In genomic region chr19:47363758-47364529, GRCh38 we compare ENCODE assay signal across 11 cellular contexts. TPM values are rescaled to one million over a fixed set of nuclear protein-coding genes. Genes with fewer than 3 reads are reported as not detected.
A peak's percentile ranks its signal among the peaks of the same experiment; 100 is the strongest.
DNase-seq lines count a peak whose midpoint lies in the region; ATAC-seq, FAIRE-seq and TF ChIP-seq lines count a peak whose summit lies in the region.
"Had no signal": no experiment of that assay in that cellular context is flagged by ENCODE, and none has a peak within 500 bp of the region (broad histone marks: within the 10 kb centered on the region; RNA-seq: fewer than 3 reads in every experiment).

No MANE protein-coding gene starts in this region.

- peak; percentile 21 for DNase-seq in HK-2 (ENCODE audit: unreplicated experiment)
- no peak for DNase-seq in astrocyte (ENCODE audit: low read depth)
- DNase-seq in mucosa of descending colon = peak in 1 of 3 donors; percentile 18
- DNase-seq in dedifferentiated amniotic fluid mesenchymal stem cell (ENCODE audit: extremely low spot score) = no peak
- DNase-seq in left ventricle myocardium superior = no peak
- DNase-seq in NCI-H2081 treated with DMSO at 0.1 percent for 48 hours (lab: John Stamatoyannopoulos, UW) = no peak
- DNase-seq: activated B cell treated with CpG ODN at 0.5 μM for 24 hours; activated naive CD4-positive, alpha-beta T cell treated with anti-CD3 and anti-CD28 coated beads, Interleukin-2, amount 10 ng/mL, durations not matched to agents 7 days and 5 days; KG1; stimulated activated naive CD4-positive, alpha-beta T cell treated with Interleukin-2 at 50 U/mL for 16 hours had no signal

- peak overlapping the region; percentile 49 for H3K4me2 ChIP-seq in astrocyte (ENCODE audit: low read length)

- no peak overlapping the region for H3K27ac ChIP-seq in astrocyte (ENCODE audit: low read depth, low read length)

- TF ChIP-seq CTCF in astrocyte (IDR thresholded peaks at IDR 0.05; ENCODE audit: insufficient read depth, low read depth, low read length) = no peak
- TF ChIP-seq CTCF in mucosa of descending colon (IDR thresholded peaks at IDR 0.05) = no peak

- FAIRE-seq in astrocyte (lab: Jason Lieb, UNC) = no peak

- H3K36me3 ChIP-seq in astrocyte (ENCODE audit: insufficient read depth, low read length) (peaks cover 27% of the 10 kb centered on the region), mucosa of descending colon (ENCODE audit: low read depth) (no peaks in the 10 kb centered on the region)

- H3K4me3 ChIP-seq in astrocyte (ENCODE audit: insufficient read depth, low read depth, low read length) (no peak overlapping the region), mucosa of descending colon (no peak overlapping the region)

- peaks cover 24% of the 10 kb centered on the region for H3K36me3 Mint-ChIP-seq in astrocyte (ENCODE audit: low read depth, unreplicated experiment)

- no peaks in the 10 kb centered on the region for H3K27me3 Mint-ChIP-seq in astrocyte (ENCODE audit: low read depth, unreplicated experiment)
- H3K27me3 Mint-ChIP-seq: activated B cell treated with CpG ODN at 0.5 μM for 24 hours; activated naive CD4-positive, alpha-beta T cell treated with anti-CD3 and anti-CD28 coated beads, Interleukin-2, amount 10 ng/mL, durations not matched to agents 7 days and 5 days had no signal

- no peak overlapping the region for H3K4me3 Mint-ChIP-seq in astrocyte (ENCODE audit: unreplicated experiment)
- H3K4me3 Mint-ChIP-seq: activated B cell treated with CpG ODN at 0.5 μM for 24 hours; activated naive CD4-positive, alpha-beta T cell treated with anti-CD3 and anti-CD28 coated beads, Interleukin-2, amount 10 ng/mL, durations not matched to agents 7 days and 5 days had no signal

- ATAC-seq in mucosa of descending colon (peak; percentile 45), left ventricle myocardium superior (no peak)

- intact Hi-C loops in mucosa of descending colon (cut with DNase I, micrococcal nuclease) = no loop called here
- intact Hi-C loops in left ventricle myocardium superior (cut with micrococcal nuclease) = no loop called here

- H3K9me3 ChIP-seq in astrocyte (ENCODE audit: insufficient read depth, low read depth, low read length) (no peaks in the 10 kb centered on the region), mucosa of descending colon (no peaks in the 10 kb centered on the region)

- H3K27ac Mint-ChIP-seq in astrocyte (ENCODE audit: unreplicated experiment) = peak overlapping the region; percentile 72
- H3K27ac Mint-ChIP-seq: activated B cell treated with CpG ODN at 0.5 μM for 24 hours; activated naive CD4-positive, alpha-beta T cell treated with anti-CD3 and anti-CD28 coated beads, Interleukin-2, amount 10 ng/mL, durations not matched to agents 7 days and 5 days had no signal

- no peak overlapping the region for H2AFZ ChIP-seq in astrocyte (ENCODE audit: low read depth, low read length)

- H4K20me1 ChIP-seq in astrocyte (ENCODE audit: insufficient read depth, low read length) = peaks cover 26% of the 10 kb centered on the region

- H3K4me1 ChIP-seq in astrocyte (ENCODE audit: insufficient read depth, low read length) = peaks cover 5% of the 10 kb centered on the region
- H3K4me1 ChIP-seq in mucosa of descending colon (ENCODE audit: low read depth) = no peaks in the 10 kb centered on the region

- H3K9me3 Mint-ChIP-seq in astrocyte (ENCODE audit: unreplicated experiment) = no peaks in the 10 kb centered on the region
- H3K9me3 Mint-ChIP-seq: activated B cell treated with CpG ODN at 0.5 μM for 24 hours; activated naive CD4-positive, alpha-beta T cell treated with anti-CD3 and anti-CD28 coated beads, Interleukin-2, amount 10 ng/mL, durations not matched to agents 7 days and 5 days had no signal

- no peak overlapping the region for H3K9ac ChIP-seq in astrocyte (ENCODE audit: low read length)

- H3K4me1 Mint-ChIP-seq in astrocyte (ENCODE audit: low read depth, unreplicated experiment) = no peaks in the 10 kb centered on the region
- H3K4me1 Mint-ChIP-seq: activated B cell treated with CpG ODN at 0.5 μM for 24 hours; activated naive CD4-positive, alpha-beta T cell treated with anti-CD3 and anti-CD28 coated beads, Interleukin-2, amount 10 ng/mL, durations not matched to agents 7 days and 5 days had no signal

- H3K79me2 ChIP-seq in astrocyte (ENCODE audit: insufficient read depth, low read length) = peaks cover 9% of the 10 kb centered on the region

- no peaks in the 10 kb centered on the region for H3K27me3 ChIP-seq in astrocyte (ENCODE audit: insufficient read depth, low read length)

RNA-seq across cellular contexts. Expression of gene DHX34, which starts 14.8 kb away (rescaled TPM):
- total RNA-seq in astrocyte (13.9 and 17.7 TPM in 2 replicates), mucosa of descending colon (10 to 100 TPM in 2 of 3 donors, 1 to 10 TPM in 1; 8.7 to 12.3 (median 11.0) TPM), left ventricle myocardium superior (7.3 TPM)

RNA-seq across cellular contexts. Expression of gene C5AR2, which starts 32.0 kb away (rescaled TPM):
- not detected in 2 replicates for total RNA-seq in astrocyte
- 1 to 10 TPM in 2 of 3 donors, under 1 TPM in 1; 0.29 to 1.6 (median 1.4) TPM for total RNA-seq in mucosa of descending colon
- 0.42 TPM for total RNA-seq in left ventricle myocardium superior
- total RNA-seq: epithelial cell of proximal tubule had no signal

RNA-seq across cellular contexts. Expression of gene C5AR1, which starts 54.3 kb away (rescaled TPM):
- total RNA-seq in astrocyte (4.6 and 5.2 TPM in 2 replicates), mucosa of descending colon (10 to 100 TPM in 1 of 3 donors, 1 to 10 TPM in 2; 5.1 to 13.5 (median 7.9) TPM), left ventricle myocardium superior (5.3 TPM)
- total RNA-seq: epithelial cell of proximal tubule had no signal

RNA-seq across cellular contexts. Expression of gene MEIS3, which starts 55.4 kb away (rescaled TPM):
- total RNA-seq in astrocyte (71.1 and 93.7 TPM in 2 replicates), mucosa of descending colon (10 to 100 TPM in 1 of 3 donors, 1 to 10 TPM in 2; 2.1 to 11.6 (median 4.2) TPM), left ventricle myocardium superior (3.4 TPM)
- total RNA-seq: activated B cell treated with CpG ODN at 0.5 μM for 24 hours had no signal
